Comparison of ENCODE assay signal across 1 cellular context in the genomic region with DNA sequence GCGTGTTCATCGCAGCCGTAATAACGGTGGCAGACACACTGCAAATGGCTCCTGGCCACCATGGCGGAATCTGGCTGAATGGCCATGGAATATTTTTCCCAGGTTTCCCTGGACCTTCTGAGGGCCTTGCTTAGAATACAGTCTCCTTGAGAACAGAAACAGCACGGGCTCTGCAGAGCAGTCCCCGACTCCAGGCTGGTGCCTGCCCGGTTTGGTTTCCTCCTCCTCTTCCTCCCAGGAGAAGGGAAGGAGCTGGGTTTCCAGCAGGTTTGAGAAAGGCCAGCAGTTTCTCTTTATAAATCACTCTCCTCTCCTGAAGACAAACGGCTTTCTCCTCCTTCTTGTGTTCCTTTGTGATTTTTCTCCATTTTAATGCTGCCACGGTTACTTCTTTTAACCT.
TF ChIP-seq lines count a peak whose summit lies in the region.

No MANE protein-coding gene starts in this region.

TF ChIP-seq in endothelial cell of umbilical vein, 7 proteins besides CTCF, POLR2A, EP300 and RAD21:
- no peak for TF ChIP-seq JUN (IDR thresholded peaks at IDR 0.05; ENCODE audit: borderline replicate concordance, insufficient read depth, insufficient read length, low read depth)
- TF ChIP-seq POLR2AphosphoS5 (IDR thresholded peaks at IDR 0.05; ENCODE audit: insufficient read depth, low read depth, low read length): no peak
